15 cellular contexts compared by ENCODE assay signal in genomic region chr3:49670940-49671290, GRCh38. TPM values are rescaled to one million over a fixed set of nuclear protein-coding genes. Genes with fewer than 3 reads are reported as not detected.
DNase-seq lines count a peak whose midpoint lies in the region; ATAC-seq, FAIRE-seq and TF ChIP-seq lines count a peak whose summit lies in the region.
"Had no signal": no experiment of that assay in that cellular context is flagged by ENCODE, and none has a peak within 500 bp of the region (broad histone marks: within the 10 kb centered on the region; RNA-seq: fewer than 3 reads in every experiment).

No MANE protein-coding gene starts in this region.

- H3K27ac Mint-ChIP-seq in CD8-positive, alpha-beta T cell, result peak overlapping the region; percentile 22
- H3K27ac Mint-ChIP-seq in endodermal cell, result peak overlapping the region; percentile 64

- TF ChIP-seq CTCF in CD8-positive, alpha-beta T cell (IDR thresholded peaks at IDR 0.05), result no peak
- no peak for TF ChIP-seq CTCF in endodermal cell (conservative IDR thresholded peaks at IDR 0.05)
- TF ChIP-seq CTCF in gastrocnemius medialis (IDR thresholded peaks at IDR 0.05 in 4 of 5, conservative IDR thresholded peaks at IDR 0.05 in 1 of 5), result no peak

- WGBS in endodermal cell (ENCODE audit: insufficient coverage in 1 of 2, insufficient read length in 1 of 2), 2 experiments, result 70 to 100% methylated on average over 1 to 6 of the region's 6 CpGs

- CTCF ChIA-PET in CD8-positive, alpha-beta T cell (lab: Charles Lee), result interaction anchor here (0.8 to 5.4 kb wide), 19 partner anchors 8 to 392 kb away, joined by 3 to 226 read pairs (median 4); no protein-coding TSS in a partner anchor

- peaks cover 26% of the 10 kb centered on the region for H3K4me1 Mint-ChIP-seq in CD8-positive, alpha-beta T cell (ENCODE audit: low read depth)
- peaks cover 22% of the 10 kb centered on the region for H3K4me1 Mint-ChIP-seq in endodermal cell

- H3K4me3 Mint-ChIP-seq in CD8-positive, alpha-beta T cell, result no peak overlapping the region
- no peak overlapping the region for H3K4me3 Mint-ChIP-seq in endodermal cell

- in situ Hi-C loops in gastrocnemius medialis (cut with MboI; ENCODE audit: low sequenced_read_pairs in 4 of 4), result loop anchor here (5.0 to 10.0 kb wide), 2 partner anchors 134 to 136 kb away; no protein-coding TSS in a partner anchor

- H3K4me3 ChIP-seq in CD8-positive, alpha-beta T cell (ENCODE audit: low read depth, low read length), result no peak overlapping the region
- H3K4me3 ChIP-seq in endodermal cell (ENCODE audit: low read length) (no peak overlapping the region), gastrocnemius medialis (no peak overlapping the region)

- DNase-seq in CD8-positive, alpha-beta T cell, result no peak
- DNase-seq in HTR-8/SVneo (ENCODE audit: insufficient read length, low spot score) (no peak), endodermal cell (no peak), gastrocnemius medialis (no peak)
- DNase-seq: DMS79 treated with DMSO at 0.1 percent for 48 hours, NCI-H1417, NCI-H187, NCI-H2107, NCI-H2227 treated with DMSO at 0.1 percent for 48 hours, NCI-H524, NCI-H82 had no signal

- H3K36me3 ChIP-seq in CD8-positive, alpha-beta T cell (ENCODE audit: insufficient read depth, low read length), result no peaks in the 10 kb centered on the region
- peaks cover 5% of the 10 kb centered on the region for H3K36me3 ChIP-seq in endodermal cell (ENCODE audit: control insufficient read depth, insufficient read depth, low read length)
- H3K36me3 ChIP-seq in gastrocnemius medialis, result peaks cover 0 to 4% of the 10 kb centered on the region in 2 donors

- no peak for TF ChIP-seq POLR2A in gastrocnemius medialis (IDR thresholded peaks at IDR 0.05)

- no peak overlapping the region for H3K9ac ChIP-seq in endodermal cell (ENCODE audit: extremely low read depth, low read length, poor library complexity, severe bottlenecking)
- H3K9ac ChIP-seq: KMS-11 had no signal

- no peaks in the 10 kb centered on the region for H3K27me3 ChIP-seq in CD8-positive, alpha-beta T cell (ENCODE audit: insufficient read depth, low read length)
- H3K27me3 ChIP-seq in endodermal cell (ENCODE audit: control insufficient read depth, insufficient read depth, low read length, poor library complexity, severe bottlenecking) (no peaks in the 10 kb centered on the region), gastrocnemius medialis (peaks cover 0 to 3% (median 0%) of the 10 kb centered on the region in 3 donors)

- H3K9me3 ChIP-seq in CD8-positive, alpha-beta T cell (ENCODE audit: low read length), result no peaks in the 10 kb centered on the region
- no peaks in the 10 kb centered on the region for H3K9me3 ChIP-seq in endodermal cell (ENCODE audit: control insufficient read depth, low read length)
- H3K9me3 ChIP-seq in gastrocnemius medialis, result no peaks in the 10 kb centered on the region

- H3K4me1 ChIP-seq in CD8-positive, alpha-beta T cell (ENCODE audit: insufficient read depth, low read length), result peaks cover 18% of the 10 kb centered on the region
- H3K4me1 ChIP-seq in endodermal cell (ENCODE audit: control insufficient read depth, insufficient read depth, low read length) (peaks cover 3% of the 10 kb centered on the region), gastrocnemius medialis (peaks cover 16 to 17% of the 10 kb centered on the region in 2 donors)

- no peaks in the 10 kb centered on the region for H3K27me3 Mint-ChIP-seq in CD8-positive, alpha-beta T cell (ENCODE audit: low read depth)
- H3K27me3 Mint-ChIP-seq in endodermal cell (ENCODE audit: insufficient read depth), result no peaks in the 10 kb centered on the region

- FAIRE-seq in HTR-8/SVneo (lab: Jason Lieb, UNC), result peak; percentile 57
- FAIRE-seq: H54 had no signal

- H3K9me3 Mint-ChIP-seq in CD8-positive, alpha-beta T cell, result no peaks in the 10 kb centered on the region
- no peaks in the 10 kb centered on the region for H3K9me3 Mint-ChIP-seq in endodermal cell

- intact Hi-C loops in CD8-positive, alpha-beta T cell (cut with DNase I, micrococcal nuclease), result loop anchor here (1.0 to 10.0 kb wide), 8 partner anchors 69 to 954 kb away; partner anchors contain the start of genes GNAI2 (in 1 of the 2), IP6K1 (in 1 of the 2), IP6K2 (in 1 of the 2) and QRICH1 (in 1 of the 2)
- intact Hi-C loops in gastrocnemius medialis (cut with DNase I; ENCODE audit: low total_unique reads), result loop anchor here (1.0 to 5.0 kb wide), 4 partner anchors 199 to 649 kb away; partner anchors contain the start of genes DAG1, NDUFAF3 and QRICH1

- H3K36me3 Mint-ChIP-seq in CD8-positive, alpha-beta T cell, result peaks cover 11% of the 10 kb centered on the region
- peaks cover 5% of the 10 kb centered on the region for H3K36me3 Mint-ChIP-seq in endodermal cell (ENCODE audit: low read depth)

- POLR2A ChIA-PET in CD8-positive, alpha-beta T cell (lab: Charles Lee), result interaction anchor here (1.9 kb wide), 1 partner anchor 131 kb away, joined by 20 read pairs; no protein-coding TSS in a partner anchor

- no peak overlapping the region for H3K27ac ChIP-seq in CD8-positive, alpha-beta T cell (ENCODE audit: low read depth, low read length)
- no peak overlapping the region for H3K27ac ChIP-seq in endodermal cell (ENCODE audit: low read depth, low read length)
- no peak overlapping the region for H3K27ac ChIP-seq in gastrocnemius medialis
- H3K27ac ChIP-seq: KMS-11 had no signal

- no peak for ATAC-seq in CD8-positive, alpha-beta T cell
- ATAC-seq in gastrocnemius medialis (no peak), GM21529 (IDR thresholded peaks at IDR 0.05; ENCODE audit: unreplicated experiment) (no peak), HG02759 (IDR thresholded peaks at IDR 0.05; ENCODE audit: unreplicated experiment) (no peak)

RNA-seq across cellular contexts. Expression of gene APEH, which starts 3.2 kb away (rescaled TPM):
- 10 to 100 TPM; 40.8 to 48.9 TPM for total RNA-seq in CD8-positive, alpha-beta T cell
- total RNA-seq in endodermal cell, result 100 to 1,000 TPM; 188 to 216 TPM
- polyA plus RNA-seq in endodermal cell (2013, experiment 1 of 2), result 90.5 TPM
- polyA plus RNA-seq in endodermal cell (2013, experiment 2 of 2), result 84.2 TPM
- 100 to 1,000 TPM; 103 to 140 (median 108) TPM for total RNA-seq in gastrocnemius medialis

RNA-seq across cellular contexts. Expression of gene MST1, which starts 18.4 kb away (rescaled TPM):
- 1 to 10 TPM; 8.6 to 9.1 TPM for total RNA-seq in CD8-positive, alpha-beta T cell
- total RNA-seq in endodermal cell (10 to 100 TPM; 30.8 to 35.5 TPM), gastrocnemius medialis (1 to 10 TPM in 3 of 4 donors, under 1 TPM in 1; 0.10 to 4.8 (median 2.4) TPM)
- 21.9 TPM for polyA plus RNA-seq in endodermal cell (2013, experiment 1 of 2)
- polyA plus RNA-seq in endodermal cell (2013, experiment 2 of 2), result 17.2 TPM

RNA-seq across cellular contexts. Expression of gene RNF123, which starts 18.4 kb away (rescaled TPM):
- 10 to 100 TPM; 23.7 to 27.0 TPM for total RNA-seq in CD8-positive, alpha-beta T cell
- total RNA-seq in endodermal cell (10 to 100 TPM; 47.3 to 47.6 TPM), gastrocnemius medialis (100 to 1,000 TPM in 3 of 4 donors, 10 to 100 TPM in 1; 82.8 to 132 (median 128) TPM)
- 38.6 TPM for polyA plus RNA-seq in endodermal cell (2013, experiment 1 of 2)
- polyA plus RNA-seq in endodermal cell (2013, experiment 2 of 2), result 33.5 TPM

RNA-seq across cellular contexts. Expression of gene AMIGO3, which starts 48.6 kb away (rescaled TPM):
- total RNA-seq in CD8-positive, alpha-beta T cell, result 1 to 10 TPM; 1.5 to 3.5 TPM
- total RNA-seq in endodermal cell, result 1 to 10 TPM; 1.4 to 3.0 TPM
- polyA plus RNA-seq in endodermal cell (2013, experiment 1 of 2), result 1.5 TPM
- 1.7 TPM for polyA plus RNA-seq in endodermal cell (2013, experiment 2 of 2)
- under 1 TPM in 3 of 4 donors, not detected in 1; 0.10 to 0.76 (median 0.42) TPM for total RNA-seq in gastrocnemius medialis

RNA-seq across cellular contexts. Expression of gene GMPPB, which starts 52.8 kb away (rescaled TPM):
- total RNA-seq in CD8-positive, alpha-beta T cell, result 10 to 100 TPM; 34.9 to 36.6 TPM
- total RNA-seq in endodermal cell, result 10 to 100 TPM; 35.5 to 38.2 TPM
- polyA plus RNA-seq in endodermal cell (2013, experiment 1 of 2), result 20.3 TPM
- 19.3 TPM for polyA plus RNA-seq in endodermal cell (2013, experiment 2 of 2)
- 10 to 100 TPM; 14.2 to 26.1 (median 17.0) TPM for total RNA-seq in gastrocnemius medialis
